20 cellular contexts compared by ENCODE assay signal in genomic region chr21:46157396-46157986, GRCh38. TPM values are rescaled to one million over a fixed set of nuclear protein-coding genes. Genes with fewer than 3 reads are reported as not detected.
DNase-seq lines count a peak whose midpoint lies in the region; ATAC-seq, FAIRE-seq and TF ChIP-seq lines count a peak whose summit lies in the region.
"Had no signal": no experiment of that assay in that cellular context is flagged by ENCODE, and none has a peak within 500 bp of the region (broad histone marks: within the 10 kb centered on the region; RNA-seq: fewer than 3 reads in every experiment).

No MANE protein-coding gene starts in this region.

- H3K36me3 Mint-ChIP-seq in natural killer cell treated with Interleukin-12 subunit alpha and Interleukin-12 subunit beta and Interleukin-15 and Interleukin-18, amount 100 ng/mL, for 72 hours = no peaks in the 10 kb centered on the region
- H3K36me3 Mint-ChIP-seq in natural killer cell (no peaks in the 10 kb centered on the region), chondrocyte (ENCODE audit: low read depth) (no peaks in the 10 kb centered on the region)
- H3K36me3 Mint-ChIP-seq: activated naive CD4-positive, alpha-beta T cell treated with anti-CD3 and anti-CD28 coated beads, Interleukin-2, amount 50 U/mL, for 24 hours had no signal

- no peaks in the 10 kb centered on the region for H3K27me3 Mint-ChIP-seq in natural killer cell treated with Interleukin-12 subunit alpha and Interleukin-12 subunit beta and Interleukin-15 and Interleukin-18, amount 100 ng/mL, for 72 hours
- H3K27me3 Mint-ChIP-seq in natural killer cell (ENCODE audit: low read depth in 2 of 2) (no peaks in the 10 kb centered on the region), chondrocyte (ENCODE audit: low read depth) (no peaks in the 10 kb centered on the region)

- intact Hi-C loops in natural killer cell (cut with micrococcal nuclease) = no loop called here

- no peak for ATAC-seq in natural killer cell treated with Interleukin-12 subunit alpha and Interleukin-12 subunit beta and Interleukin-15 and Interleukin-18, amount 100 ng/mL, for 72 hours
- ATAC-seq in natural killer cell = no peak
- no peak for ATAC-seq in omental fat pad (ENCODE audit: low FRiP score)
- ATAC-seq in HG02852 (IDR thresholded peaks at IDR 0.05; ENCODE audit: unreplicated experiment) = no peak
- ATAC-seq: esophagus mucosa, GM12878 had no signal

- DNase-seq in natural killer cell treated with Interleukin-12 subunit alpha and Interleukin-12 subunit beta and Interleukin-15 and Interleukin-18, amount 100 ng/mL, for 72 hours (ENCODE audit: low spot score) = peak; percentile 49
- DNase-seq in natural killer cell (no peak), chondrocyte (ENCODE audit: low spot score) (peak; percentile 35), omental fat pad (ENCODE audit: low spot score) (peak; percentile 17), D721Med (ENCODE audit: insufficient read length, low spot score) (no peak), MV-4-11 (lab: John Stamatoyannopoulos, UW) (no peak)
- DNase-seq: colonic mucosa; endodermal cell; foreskin fibroblast; KG1; mammary epithelial cell; MG63; NCI-H2029; RPMI8226; stimulated activated naive CD4-positive, alpha-beta T cell treated with Interleukin-2 at 50 U/mL for 16 hours had no signal

- no peaks in the 10 kb centered on the region for H3K9me3 Mint-ChIP-seq in natural killer cell treated with Interleukin-12 subunit alpha and Interleukin-12 subunit beta and Interleukin-15 and Interleukin-18, amount 100 ng/mL, for 72 hours
- H3K9me3 Mint-ChIP-seq in natural killer cell (no peaks in the 10 kb centered on the region), chondrocyte (ENCODE audit: low read depth) (no peaks in the 10 kb centered on the region)
- H3K9me3 Mint-ChIP-seq: activated naive CD4-positive, alpha-beta T cell treated with anti-CD3 and anti-CD28 coated beads, Interleukin-2, amount 50 U/mL, for 24 hours; T-helper 1 cell treated with Interleukin-12 subunit alpha and Interleukin-12 subunit beta and Interleukin-4 antibody, amounts not matched to agents 30 μg/mL and 1 μg/mL, for 36 hours had no signal

- FAIRE-seq in D721Med (lab: Jason Lieb, UNC) = no peak
- FAIRE-seq: GM12878 had no signal

- TF ChIP-seq CTCF in natural killer cell (IDR thresholded peaks at IDR 0.05) = no peak
- no peak for TF ChIP-seq CTCF in chondrocyte (IDR thresholded peaks at IDR 0.05)
- no peak for TF ChIP-seq CTCF in omental fat pad (IDR thresholded peaks at IDR 0.05)
- TF ChIP-seq CTCF in D721Med (IDR thresholded peaks at IDR 0.05; ENCODE audit: insufficient read depth, missing control alignments) = no peak

- H3K27ac Mint-ChIP-seq in natural killer cell treated with Interleukin-12 subunit alpha and Interleukin-12 subunit beta and Interleukin-15 and Interleukin-18, amount 100 ng/mL, for 72 hours = no peak overlapping the region
- H3K27ac Mint-ChIP-seq in natural killer cell (no peak overlapping the region), chondrocyte (ENCODE audit: unreplicated experiment) (no peak overlapping the region)
- H3K27ac Mint-ChIP-seq: activated naive CD4-positive, alpha-beta T cell treated with anti-CD3 and anti-CD28 coated beads, Interleukin-2, amount 50 U/mL, for 24 hours; endodermal cell; T-helper 1 cell treated with Interleukin-12 subunit alpha and Interleukin-12 subunit beta and Interleukin-4 antibody, amounts not matched to agents 30 μg/mL and 1 μg/mL, for 36 hours had no signal

- H3K4me1 Mint-ChIP-seq in natural killer cell treated with Interleukin-12 subunit alpha and Interleukin-12 subunit beta and Interleukin-15 and Interleukin-18, amount 100 ng/mL, for 72 hours (ENCODE audit: low read depth in 2 of 2) = no peaks in the 10 kb centered on the region
- no peaks in the 10 kb centered on the region for H3K4me1 Mint-ChIP-seq in natural killer cell
- H3K4me1 Mint-ChIP-seq in chondrocyte (ENCODE audit: low read depth) = no peaks in the 10 kb centered on the region
- H3K4me1 Mint-ChIP-seq: activated naive CD4-positive, alpha-beta T cell treated with anti-CD3 and anti-CD28 coated beads, Interleukin-2, amount 50 U/mL, for 24 hours had no signal

- no peak overlapping the region for H3K4me3 Mint-ChIP-seq in natural killer cell treated with Interleukin-12 subunit alpha and Interleukin-12 subunit beta and Interleukin-15 and Interleukin-18, amount 100 ng/mL, for 72 hours
- H3K4me3 Mint-ChIP-seq in natural killer cell (no peak overlapping the region), chondrocyte (ENCODE audit: unreplicated experiment) (no peak overlapping the region)
- H3K4me3 Mint-ChIP-seq: activated naive CD4-positive, alpha-beta T cell treated with anti-CD3 and anti-CD28 coated beads, Interleukin-2, amount 50 U/mL, for 24 hours; endodermal cell; T-helper 1 cell treated with Interleukin-12 subunit alpha and Interleukin-12 subunit beta and Interleukin-4 antibody, amounts not matched to agents 30 μg/mL and 1 μg/mL, for 36 hours had no signal

RNA-seq across cellular contexts. Expression of gene FTCD, which starts 2.1 kb away (rescaled TPM):
- total RNA-seq in natural killer cell treated with Interleukin-12 subunit alpha and Interleukin-12 subunit beta and Interleukin-15 and Interleukin-18, amount 100 ng/mL, for 72 hours = not detected
- under 1 TPM in 1 of 3 donors, not detected in 2; 0.34 TPM for total RNA-seq in natural killer cell
- 1.7 to 4.1 TPM (median 1.7 TPM) in 3 replicates for total RNA-seq in chondrocyte
- not detected for total RNA-seq in omental fat pad

RNA-seq across cellular contexts. Expression of gene SPATC1L, which starts 26.8 kb away (rescaled TPM):
- total RNA-seq in natural killer cell treated with Interleukin-12 subunit alpha and Interleukin-12 subunit beta and Interleukin-15 and Interleukin-18, amount 100 ng/mL, for 72 hours = 1 to 10 TPM in 1 of 2 donors, not detected in 1; 5.0 TPM
- total RNA-seq in natural killer cell = 1 to 10 TPM in 2 of 3 donors, under 1 TPM in 1; 0.18 to 4.0 (median 2.7) TPM
- 14.0 to 18.5 TPM (median 14.1 TPM) in 3 replicates for total RNA-seq in chondrocyte
- total RNA-seq in omental fat pad = 1 to 10 TPM in 3 of 4 donors, under 1 TPM in 1; 0.96 to 8.0 (median 2.8) TPM

RNA-seq across cellular contexts. Expression of gene COL6A2, which starts 59.6 kb away (rescaled TPM):
- 1 to 10 TPM in 1 of 2 donors, under 1 TPM in 1; 0.88 to 4.2 TPM for total RNA-seq in natural killer cell treated with Interleukin-12 subunit alpha and Interleukin-12 subunit beta and Interleukin-15 and Interleukin-18, amount 100 ng/mL, for 72 hours
- 100 to 1,000 TPM in 1 of 3 donors, 10 to 100 TPM in 2; 93.9 to 110 (median 97.2) TPM for total RNA-seq in natural killer cell
- 1,314 to 1,671 TPM (median 1,646 TPM) in 3 replicates for total RNA-seq in chondrocyte
- total RNA-seq in omental fat pad = 1,000 to 10,000 TPM in 1 of 4 donors, 100 to 1,000 TPM in 3; 480 to 1,153 (median 616) TPM

Comparison
In these comparisons a context has a peak if more than half of its experiments do, and no peak if none do; other contexts are left out.
1. DNase-seq: peak in natural killer cell treated with Interleukin-12 subunit alpha and Interleukin-12 subunit beta and Interleukin-15 and Interleukin-18, amount 100 ng/mL, for 72 hours (single experiment), chondrocyte (single experiment) and omental fat pad (single experiment); none in natural killer cell (single experiment), D721Med (single experiment) and MV-4-11 (single experiment).
2. RNA of gene COL6A2, which starts 59.6 kb away (total RNA-seq): 1,314 to 1,671 TPM in chondrocyte, 480 to 1,153 TPM in omental fat pad and 93.9 to 110 TPM in natural killer cell; 0.88 to 4.2 TPM in natural killer cell treated with Interleukin-12 subunit alpha and Interleukin-12 subunit beta and Interleukin-15 and Interleukin-18, amount 100 ng/mL, for 72 hours; every median in the first group is over 10 times any median in the second.